Comparison of ENCODE assay signal across 9 cellular contexts in genomic region chr4:158825443-158826036, GRCh38. TPM values are rescaled to one million over a fixed set of nuclear protein-coding genes. Genes with fewer than 3 reads are reported as not detected.
DNase-seq lines count a peak whose midpoint lies in the region; ATAC-seq, FAIRE-seq and TF ChIP-seq lines count a peak whose summit lies in the region.
"Had no signal": no experiment of that assay in that cellular context is flagged by ENCODE, and none has a peak within 500 bp of the region (broad histone marks: within the 10 kb centered on the region; RNA-seq: fewer than 3 reads in every experiment).

No MANE protein-coding gene starts in this region.

- no peaks in the 10 kb centered on the region; the same call in 1 of the 2 replicates for H3K79me2 ChIP-seq in GM12878 (ENCODE audit: control insufficient read depth, insufficient read depth, low read length)

- H3K4me3 ChIP-seq in cardiac muscle cell (no peak overlapping the region), GM12878 (no peak overlapping the region), mesodermal cell (ENCODE audit: extremely low read depth, insufficient read depth, low read length, poor library complexity, severe bottlenecking) (no peak overlapping the region)

- H3K27me3 ChIP-seq in cardiac muscle cell, result no peaks in the 10 kb centered on the region
- no peaks in the 10 kb centered on the region for H3K27me3 ChIP-seq in GM12878 (replicated peaks in 1 of 2; ENCODE audit: control insufficient read depth in 2 of 2, insufficient read depth in 2 of 2, low read length in 1 of 2)

- FAIRE-seq in GM12878 (lab: Jason Lieb, UNC), result no peak

- DNase-seq in cardiac muscle cell (ENCODE audit: low read depth in 1 of 2, low spot score in 1 of 2) (no peak), Right ventricle myocardium inferior (ENCODE audit: missing footprints) (no peak), GM12878 (ENCODE audit: low read depth, low spot score) (no peak), DMS153 treated with DMSO at 0.1 percent for 48 hours (lab: John Stamatoyannopoulos, UW; ENCODE audit: unreplicated experiment) (no peak), NCI-H510A treated with DMSO at 0.1 percent for 48 hours (lab: John Stamatoyannopoulos, UW) (no peak)
- DNase-seq in stimulated activated CD8-positive, alpha-beta memory T cell treated with anti-CD3 and anti-CD28 coated beads, Interleukin-4, amount 100 ng/mL, for 48 hours, result no peak
- DNase-seq: NCI-H1092 treated with DMSO at 0.1 percent for 48 hours had no signal

- no peak overlapping the region for H2AFZ ChIP-seq in GM12878 (ENCODE audit: control insufficient read depth, low read depth, low read length)

- CTCF ChIA-PET in GM12878 (lab: Yijun Ruan, JAX), result interaction anchor here (0.5 to 3.4 kb wide), 13 partner anchors 11 to 47 kb away, joined by 3 to 12 read pairs (median 5); no protein-coding TSS in a partner anchor

- H3K36me3 ChIP-seq in cardiac muscle cell (no peaks in the 10 kb centered on the region), GM12878 (ENCODE audit: control insufficient read depth in 2 of 2, insufficient read depth in 2 of 2, low read length in 1 of 2) (no peaks in the 10 kb centered on the region), mesodermal cell (ENCODE audit: control insufficient read depth, insufficient read depth, low read length) (peaks cover 4% of the 10 kb centered on the region)

- no peak for TF ChIP-seq RAD21 in GM12878 (IDR thresholded peaks at IDR 0.05; ENCODE audit: insufficient read depth, low read depth, low read length)

- peak overlapping the region; percentile 87 for H3K27ac ChIP-seq in cardiac muscle cell
- H3K27ac ChIP-seq in GM12878 (ENCODE audit: control insufficient read depth, insufficient read depth), result no peak overlapping the region; the same call in 1 of the 2 replicates
- peak overlapping the region; percentile 82 for H3K27ac ChIP-seq in mesodermal cell (ENCODE audit: low read depth, low read length, severe bottlenecking)

- TF ChIP-seq CTCF in cardiac muscle cell (IDR thresholded peaks at IDR 0.05; ENCODE audit: low read depth, low read length), result no peak
- no peak for TF ChIP-seq CTCF in GM12878 (IDR thresholded peaks at IDR 0.05 in 2 of 3, conservative IDR thresholded peaks at IDR 0.05 in 1 of 3; ENCODE audit: control insufficient read depth in 2 of 3, extremely low read depth in 1 of 3, insufficient read depth in 1 of 3, low read depth in 3 of 3, low read length in 3 of 3)

- TF ChIP-seq POLR2A in GM12878 (IDR thresholded peaks at IDR 0.05; ENCODE audit: low read depth, low read length), result no peak

- ATAC-seq in Right ventricle myocardium inferior, result no peak
- ATAC-seq in GM12878, result no peak
- ATAC-seq in GM18511 (IDR thresholded peaks at IDR 0.05; ENCODE audit: unreplicated experiment), result no peak

- RAD21 ChIA-PET in GM12878 (lab: Charles Lee; ENCODE audit: unreplicated experiment), result interaction anchor here (1.1 to 3.4 kb wide), 11 partner anchors 7 to 56 kb away, joined by 3 to 34 read pairs (median 5); no protein-coding TSS in a partner anchor

- H4K20me1 ChIP-seq in GM12878 (ENCODE audit: control insufficient read depth, insufficient read depth), result no peaks in the 10 kb centered on the region

- no peaks in the 10 kb centered on the region for H3K9me3 ChIP-seq in cardiac muscle cell (ENCODE audit: low read depth)
- no peaks in the 10 kb centered on the region for H3K9me3 ChIP-seq in GM12878 (replicated peaks; ENCODE audit: control insufficient read depth, insufficient read depth, low read length)
- no peaks in the 10 kb centered on the region for H3K9me3 ChIP-seq in mesodermal cell (ENCODE audit: control insufficient read depth, low read length)

- BruUV-seq in GM12878 (replicated peaks; lab: Mats Ljungman, UMichigan), result no TSS peak

- in situ Hi-C loops in GM12878 (cut with MboI), result no loop called here

- H3K9ac ChIP-seq in GM12878 (ENCODE audit: control insufficient read depth, insufficient read depth, low read length), result no peak overlapping the region

- intact Hi-C loops in Right ventricle myocardium inferior (cut with DNase I) (loop anchor here (5.0 kb wide), 1 partner anchor 58 kb away; the partner anchor contains the start of gene FNIP2), GM12878 (cut with micrococcal nuclease; ENCODE audit: unreplicated experiment) (no loop called here)

- H3K4me2 ChIP-seq in GM12878 (ENCODE audit: control insufficient read depth, insufficient read depth), result peak overlapping the region; percentile 54

- POLR2A ChIA-PET in GM12878 (lab: Charles Lee), result interaction anchor here (1.0 to 7.7 kb wide), 6 partner anchors 8 to 43 kb away, joined by 4 to 52 read pairs (median 5); no protein-coding TSS in a partner anchor

- WGBS in GM12878 (ENCODE audit: insufficient coverage, insufficient replicate concordance, low lambda C conversion rate, missing lambda C conversion rate), result 52% methylated on average over 4 of the region's 4 CpGs
- WGBS in mesodermal cell (ENCODE audit: insufficient coverage in 2 of 2), 2 experiments, result 100% methylated on average over 1 of the region's 4 CpGs; no CpG with 5 or more reads in 1 of the 2 experiments

- SMC1A ChIA-PET in GM12878 (lab: Charles Lee; ENCODE audit: uncharacterized antibody, unreplicated experiment), result interaction anchor here (0.8 to 11.5 kb wide), 16 partner anchors 11 to 56 kb away, joined by 3 to 101 read pairs (median 7); partner anchors contain the start of gene FNIP2

- no peak for TF ChIP-seq EP300 in GM12878 (IDR thresholded peaks at IDR 0.05; ENCODE audit: borderline replicate concordance in 1 of 2, control insufficient read depth in 1 of 2, low read depth in 2 of 2, low read length in 2 of 2)

- H3K4me1 ChIP-seq in cardiac muscle cell (ENCODE audit: low read depth) (peaks cover 62% of the 10 kb centered on the region), GM12878 (ENCODE audit: control insufficient read depth, insufficient read depth, low read length) (peaks cover 22% of the 10 kb centered on the region), mesodermal cell (ENCODE audit: control insufficient read depth, insufficient read depth, low read length, poor library complexity, severe bottlenecking) (peaks cover 44% of the 10 kb centered on the region)

TF ChIP-seq in GM12878, 131 proteins besides CTCF, POLR2A, EP300 and RAD21:
- TF ChIP-seq MLLT1 (IDR thresholded peaks at IDR 0.05) (0 out of 2 replicates have a peak, but pooled peaks have one; percentile 13), CREB1 (IDR thresholded peaks at IDR 0.05; ENCODE audit: low read depth) (no peak), YY1 (IDR thresholded peaks at IDR 0.05; ENCODE audit: low read depth, low read length) (no peak), ZSCAN29 (IDR thresholded peaks at IDR 0.05) (no peak)
- TF ChIP-seq, protein P1, sequence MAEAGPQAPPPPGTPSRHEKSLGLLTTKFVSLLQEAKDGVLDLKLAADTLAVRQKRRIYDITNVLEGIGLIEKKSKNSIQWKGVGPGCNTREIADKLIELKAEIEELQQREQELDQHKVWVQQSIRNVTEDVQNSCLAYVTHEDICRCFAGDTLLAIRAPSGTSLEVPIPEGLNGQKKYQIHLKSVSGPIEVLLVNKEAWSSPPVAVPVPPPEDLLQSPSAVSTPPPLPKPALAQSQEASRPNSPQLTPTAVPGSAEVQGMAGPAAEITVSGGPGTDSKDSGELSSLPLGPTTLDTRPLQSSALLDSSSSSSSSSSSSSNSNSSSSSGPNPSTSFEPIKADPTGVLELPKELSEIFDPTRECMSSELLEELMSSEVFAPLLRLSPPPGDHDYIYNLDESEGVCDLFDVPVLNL (IDR thresholded peaks at IDR 0.05; ENCODE audit: low read depth, low read length), result no peak
TF ChIP-seq in GM12878: peak in this region for 1.

RNA-seq across cellular contexts. Expression of gene FNIP2, which starts 56.7 kb away (rescaled TPM):
- total RNA-seq in cardiac muscle cell (45.1 and 74.4 TPM in 2 replicates), Right ventricle myocardium inferior (46.2 TPM), GM12878 (2014; rRNA removed) (0.17 and 0.22 TPM in 2 replicates), GM12878 (2014; rRNA removed; fragmentation: Illumina TruSeq; extraction: Trizol) (0.23 and 0.27 TPM in 2 replicates), GM12878 (2021) (0.32 and 0.38 TPM in 2 replicates)
- polyA plus RNA-seq in cardiac muscle cell (29.9 and 60.1 TPM in 2 replicates), GM12878 (2011; rRNA removed) (0.32 and 0.38 TPM in 2 replicates), GM12878 (2014; fragmentation: Illumina TruSeq; extraction: Trizol) (0.11 and 0.12 TPM in 2 replicates), GM12878 (2014; fragmentation: Nextera tagmentation; extraction: Ambion mirVana) (under 1 TPM; 0.03 to 0.04 TPM), GM12878 (2014; rRNA removed) (0.06 and 0.20 TPM in 2 replicates), GM12878 (2016; fragmentation: Nextera tagmentation; extraction: Ambion mirVana) (under 1 TPM; 0.12 to 0.13 TPM)
- 7.1 and 7.9 TPM in 2 replicates for total RNA-seq in GM12878 (2013; cell fraction: nucleolus; rRNA removed)
- polyA plus RNA-seq in GM12878 (2011; ENCODE audit: low read depth), result 0.92 TPM
- polyA plus RNA-seq in GM12878 (2011; cell fraction: cytosol; rRNA removed), result 0.25 TPM in 2 replicates
- 0.21 and 0.23 TPM in 2 replicates for polyA plus RNA-seq in GM12878 (2011; cell fraction: nucleus; rRNA removed)
- 1.8 and 2.2 TPM in 2 replicates for polyA plus RNA-seq in GM12878 (2012)
- 0.57 and 1.8 TPM in 2 replicates for polyA minus RNA-seq in GM12878 (2011; rRNA and poly(A)+ RNA removed)
- polyA minus RNA-seq in GM12878 (2011; cell fraction: cytosol; rRNA and poly(A)+ RNA removed), result 0.13 and 0.31 TPM in 2 replicates
- 0.36 and 0.86 TPM in 2 replicates for polyA minus RNA-seq in GM12878 (2011; cell fraction: nucleus; rRNA and poly(A)+ RNA removed)
- 15.5 TPM for polyA plus RNA-seq in mesodermal cell (2013, experiment 1 of 2)
- polyA plus RNA-seq in mesodermal cell (2013, experiment 2 of 2), result 19.4 TPM
